ENCODE assay signal across 15 cellular contexts in the genomic region with DNA sequence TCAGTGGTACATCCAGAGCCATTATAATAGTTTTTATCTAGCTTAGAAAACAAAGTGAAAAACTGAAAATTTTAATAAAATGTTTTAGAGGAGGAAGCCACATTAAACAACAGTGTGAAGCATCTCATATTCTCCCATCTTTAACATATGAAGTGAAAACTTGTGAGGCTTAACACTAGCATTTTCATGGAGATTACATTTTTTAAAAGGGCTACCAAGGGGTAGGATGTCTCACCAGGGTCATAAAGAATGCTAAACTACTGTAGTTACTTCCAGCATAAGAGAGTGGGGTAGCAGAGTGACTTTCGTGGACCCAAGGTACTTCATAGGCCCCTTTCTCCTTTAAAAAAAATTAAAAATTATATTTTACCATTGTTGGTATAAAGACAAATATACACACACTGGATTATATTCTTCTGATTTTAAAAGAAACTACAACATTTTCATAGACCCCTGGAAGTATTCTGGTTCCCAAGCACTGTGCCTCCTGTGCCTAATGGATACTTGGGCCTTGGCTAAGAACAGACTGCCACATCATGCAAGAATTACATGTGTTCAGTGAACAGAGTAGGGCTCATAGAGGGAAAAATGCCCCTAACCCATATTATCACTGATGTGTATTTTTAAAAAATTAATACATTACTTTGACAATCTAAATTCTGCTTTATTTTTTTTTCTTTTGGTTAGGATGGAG.
A peak's percentile ranks its signal among the peaks of the same experiment; 100 is the strongest.
DNase-seq lines count a peak whose midpoint lies in the region; ATAC-seq and TF ChIP-seq lines count a peak whose summit lies in the region.
"Had no signal": no experiment of that assay in that cellular context is flagged by ENCODE, and none has a peak within 500 bp of the region (broad histone marks: within the 10 kb centered on the region; RNA-seq: fewer than 3 reads in every experiment).

No MANE protein-coding gene starts in this region.

- H3K27me3 ChIP-seq in HUES48 (ENCODE audit: control insufficient read depth, insufficient read depth, low read length) (no peaks in the 10 kb centered on the region), iPS-20b (ENCODE audit: insufficient read depth, low read length) (no peaks in the 10 kb centered on the region), thyroid gland (no peaks in the 10 kb centered on the region)
- H3K27me3 ChIP-seq: BE2C had no signal

- 93 to 95% methylated on average over 1 of the region's 1 CpG for WGBS in thyroid gland, 2 donors

- no peaks in the 10 kb centered on the region for H3K36me3 Mint-ChIP-seq in WTC11
- H3K36me3 Mint-ChIP-seq: CD4-positive, CD25-positive, alpha-beta regulatory T cell; IgD-negative memory B cell had no signal

- CTCF ChIA-PET in WTC11 (lab: Charles Lee) (no interaction called here), HEK293T (lab: Yijun Ruan, JAX) (no interaction called here)

- H3K9me3 Mint-ChIP-seq in WTC11, result no peaks in the 10 kb centered on the region
- H3K9me3 Mint-ChIP-seq: CD4-positive, CD25-positive, alpha-beta regulatory T cell; CD8-positive, alpha-beta memory T cell had no signal

- no peaks in the 10 kb centered on the region for H3K27me3 Mint-ChIP-seq in WTC11 (ENCODE audit: low read depth)
- H3K27me3 Mint-ChIP-seq: IgD-negative memory B cell had no signal

- ATAC-seq in WTC11, result peak; percentile 90
- ATAC-seq: HepG2 had no signal

- H3K9ac ChIP-seq in HUES48 (ENCODE audit: low read depth, low read length), result no peak overlapping the region
- H3K9ac ChIP-seq in iPS-20b (ENCODE audit: low read depth, low read length), result no peak overlapping the region; the same call in 1 of the 2 replicates

- no peak for TF ChIP-seq POLR2A in thyroid gland (IDR thresholded peaks at IDR 0.05)

- H3K4me3 Mint-ChIP-seq in WTC11, result no peak overlapping the region; the same call in 1 of the 2 replicates
- H3K4me3 Mint-ChIP-seq: CD4-positive, CD25-positive, alpha-beta regulatory T cell; CD8-positive, alpha-beta memory T cell; IgD-negative memory B cell had no signal

- POLR2A ChIA-PET in WTC11 (lab: Charles Lee) (no interaction called here), HEK293T (lab: Yijun Ruan, JAX) (no interaction called here)

- H3K4me1 Mint-ChIP-seq in WTC11, result peaks cover 61% of the 10 kb centered on the region
- H3K4me1 Mint-ChIP-seq: CD4-positive, CD25-positive, alpha-beta regulatory T cell; CD8-positive, alpha-beta memory T cell; IgD-negative memory B cell had no signal

- H3K27ac Mint-ChIP-seq in WTC11, result no peak overlapping the region
- H3K27ac Mint-ChIP-seq: CD4-positive, CD25-positive, alpha-beta regulatory T cell; CD8-positive, alpha-beta memory T cell; IgD-negative memory B cell had no signal

- H3K36me3 ChIP-seq in HUES48 (ENCODE audit: control insufficient read depth, insufficient read depth, low read length), result no peaks in the 10 kb centered on the region
- no peaks in the 10 kb centered on the region for H3K36me3 ChIP-seq in iPS-20b (ENCODE audit: insufficient read depth, low read depth, low read length)
- H3K36me3 ChIP-seq in thyroid gland, result no peaks in the 10 kb centered on the region
- H3K36me3 ChIP-seq: BE2C had no signal

- H3K4me1 ChIP-seq in HUES48 (ENCODE audit: control insufficient read depth, insufficient read depth, low read length) (peaks cover 72% of the 10 kb centered on the region), iPS-20b (ENCODE audit: insufficient read depth, low read length) (peaks cover 43% of the 10 kb centered on the region; the same call in 1 of the 2 replicates), thyroid gland (no peaks in the 10 kb centered on the region)
- H3K4me1 ChIP-seq: BE2C, Caco-2 had no signal

- TF ChIP-seq CTCF in WTC11 (IDR thresholded peaks at IDR 0.05) (no peak), thyroid gland (IDR thresholded peaks at IDR 0.05) (no peak)

- no peak for DNase-seq in WTC11 (ENCODE audit: low spot score)
- no peak for DNase-seq in thyroid gland
- DNase-seq in posterior vena cava (ENCODE audit: low spot score), result no peak
- no peak for DNase-seq in HEK293T (ENCODE audit: extremely low spot score)
- DNase-seq: ACHN; BE2C; C1 segment of cervical spinal cord; Caco-2; CD4-positive, CD25-positive, alpha-beta regulatory T cell; CD8-positive, alpha-beta memory T cell; KG1 had no signal

- H3K27ac ChIP-seq in HUES48 (ENCODE audit: low read depth, low read length) (peak overlapping the region; percentile 87), iPS-20b (ENCODE audit: low read length) (no peak overlapping the region), thyroid gland (no peak overlapping the region)

- no peaks in the 10 kb centered on the region for H3K9me3 ChIP-seq in HUES48 (ENCODE audit: control insufficient read depth, insufficient read depth, low read length)
- no peaks in the 10 kb centered on the region for H3K9me3 ChIP-seq in iPS-20b (ENCODE audit: insufficient read depth, low read depth, low read length)
- H3K9me3 ChIP-seq in thyroid gland, result no peaks in the 10 kb centered on the region
- H3K9me3 ChIP-seq: BE2C, Caco-2 had no signal

- intact Hi-C loops in thyroid gland (cut with DNase I), result no loop called here
- intact Hi-C loops in posterior vena cava (cut with DNase I), result no loop called here

- H3K4me3 ChIP-seq in HUES48 (ENCODE audit: low read depth, low read length), result peak overlapping the region; percentile 36; the same call in 1 of the 2 replicates
- peak overlapping the region; percentile 33 for H3K4me3 ChIP-seq in iPS-20b (ENCODE audit: low read length)
- no peak overlapping the region for H3K4me3 ChIP-seq in thyroid gland (replicated peaks in 1 of 3)

TF ChIP-seq in WTC11, 78 proteins besides CTCF, POLR2A, EP300 and RAD21 (continues in another document):
- TF ChIP-seq NFATC4 (CRISPR knock-in tag; IDR thresholded peaks at IDR 0.05) (no peak), ZNF219 (CRISPR knock-in tag; IDR thresholded peaks at IDR 0.05; ENCODE audit: borderline replicate concordance) (no peak), ESRRA (CRISPR knock-in tag; IDR thresholded peaks at IDR 0.05; ENCODE audit: borderline replicate concordance) (no peak), NFYB (CRISPR knock-in tag; conservative IDR thresholded peaks at IDR 0.05; ENCODE audit: low read depth) (no peak), AR (CRISPR knock-in tag; IDR thresholded peaks at IDR 0.05) (no peak)

TF ChIP-seq in HEK293T, 16 proteins besides CTCF, POLR2A, EP300 and RAD21:
- no peak for TF ChIP-seq SP1 (IDR thresholded peaks at IDR 0.05)
- no peak for TF ChIP-seq FOXM1 (IDR thresholded peaks at IDR 0.05; ENCODE audit: borderline replicate concordance)
- no peak for TF ChIP-seq FOXK2 (IDR thresholded peaks at IDR 0.05)
- no peak for TF ChIP-seq CTBP1 (IDR thresholded peaks at IDR 0.05; ENCODE audit: borderline replicate concordance)
- no peak for TF ChIP-seq ZNF384 (IDR thresholded peaks at IDR 0.05)
- TF ChIP-seq LEF1 (IDR thresholded peaks at IDR 0.05; ENCODE audit: borderline replicate concordance), result no peak
- TF ChIP-seq L3MBTL2 (conservative IDR thresholded peaks at IDR 0.05), result no peak
- no peak for TF ChIP-seq SUZ12 (IDR thresholded peaks at IDR 0.05)
- TF ChIP-seq, protein P1, sequence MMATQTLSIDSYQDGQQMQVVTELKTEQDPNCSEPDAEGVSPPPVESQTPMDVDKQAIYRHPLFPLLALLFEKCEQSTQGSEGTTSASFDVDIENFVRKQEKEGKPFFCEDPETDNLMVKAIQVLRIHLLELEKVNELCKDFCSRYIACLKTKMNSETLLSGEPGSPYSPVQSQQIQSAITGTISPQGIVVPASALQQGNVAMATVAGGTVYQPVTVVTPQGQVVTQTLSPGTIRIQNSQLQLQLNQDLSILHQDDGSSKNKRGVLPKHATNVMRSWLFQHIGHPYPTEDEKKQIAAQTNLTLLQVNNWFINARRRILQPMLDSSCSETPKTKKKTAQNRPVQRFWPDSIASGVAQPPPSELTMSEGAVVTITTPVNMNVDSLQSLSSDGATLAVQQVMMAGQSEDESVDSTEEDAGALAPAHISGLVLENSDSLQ (IDR thresholded peaks at IDR 0.05), result no peak
- no peak for TF ChIP-seq ARNT (IDR thresholded peaks at IDR 0.05)
- no peak for TF ChIP-seq ELF4 (IDR thresholded peaks at IDR 0.05)
- no peak for TF ChIP-seq TARDBP (IDR thresholded peaks at IDR 0.05)
- no peak for TF ChIP-seq FOXA1 (IDR thresholded peaks at IDR 0.05)
- TF ChIP-seq HDGF (IDR thresholded peaks at IDR 0.05; ENCODE audit: borderline replicate concordance), result no peak
- TF ChIP-seq BHLHE40 (IDR thresholded peaks at IDR 0.05; ENCODE audit: borderline replicate concordance), result no peak
TF ChIP-seq in HEK293T: peak in this region for 0.

Comparison
In these comparisons a context has a peak if more than half of its experiments do, and no peak if none do; other contexts are left out.
1. H3K4me3 ChIP-seq: peak in HUES48 (single experiment) and iPS-20b (single experiment); none in thyroid gland (0 of 3).